Comparison of ENCODE assay signal across 1 cellular context in genomic region chr20:2838847-2839671, GRCh38.
TF ChIP-seq lines count a peak whose summit lies in the region.

No MANE protein-coding gene starts in this region.

TF ChIP-seq in GM23338, 12 proteins besides CTCF, POLR2A, EP300 and RAD21 (continued from another document):
- TF ChIP-seq, protein P1, sequence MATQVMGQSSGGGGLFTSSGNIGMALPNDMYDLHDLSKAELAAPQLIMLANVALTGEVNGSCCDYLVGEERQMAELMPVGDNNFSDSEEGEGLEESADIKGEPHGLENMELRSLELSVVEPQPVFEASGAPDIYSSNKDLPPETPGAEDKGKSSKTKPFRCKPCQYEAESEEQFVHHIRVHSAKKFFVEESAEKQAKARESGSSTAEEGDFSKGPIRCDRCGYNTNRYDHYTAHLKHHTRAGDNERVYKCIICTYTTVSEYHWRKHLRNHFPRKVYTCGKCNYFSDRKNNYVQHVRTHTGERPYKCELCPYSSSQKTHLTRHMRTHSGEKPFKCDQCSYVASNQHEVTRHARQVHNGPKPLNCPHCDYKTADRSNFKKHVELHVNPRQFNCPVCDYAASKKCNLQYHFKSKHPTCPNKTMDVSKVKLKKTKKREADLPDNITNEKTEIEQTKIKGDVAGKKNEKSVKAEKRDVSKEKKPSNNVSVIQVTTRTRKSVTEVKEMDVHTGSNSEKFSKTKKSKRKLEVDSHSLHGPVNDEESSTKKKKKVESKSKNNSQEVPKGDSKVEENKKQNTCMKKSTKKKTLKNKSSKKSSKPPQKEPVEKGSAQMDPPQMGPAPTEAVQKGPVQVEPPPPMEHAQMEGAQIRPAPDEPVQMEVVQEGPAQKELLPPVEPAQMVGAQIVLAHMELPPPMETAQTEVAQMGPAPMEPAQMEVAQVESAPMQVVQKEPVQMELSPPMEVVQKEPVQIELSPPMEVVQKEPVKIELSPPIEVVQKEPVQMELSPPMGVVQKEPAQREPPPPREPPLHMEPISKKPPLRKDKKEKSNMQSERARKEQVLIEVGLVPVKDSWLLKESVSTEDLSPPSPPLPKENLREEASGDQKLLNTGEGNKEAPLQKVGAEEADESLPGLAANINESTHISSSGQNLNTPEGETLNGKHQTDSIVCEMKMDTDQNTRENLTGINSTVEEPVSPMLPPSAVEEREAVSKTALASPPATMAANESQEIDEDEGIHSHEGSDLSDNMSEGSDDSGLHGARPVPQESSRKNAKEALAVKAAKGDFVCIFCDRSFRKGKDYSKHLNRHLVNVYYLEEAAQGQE (IDR thresholded peaks at IDR 0.05; ENCODE audit: unreplicated experiment), result no peak
- TF ChIP-seq CREB1 (CRISPR knock-in tag; IDR thresholded peaks at IDR 0.05; ENCODE audit: low read depth) (no peak), ZNF114 (CRISPR knock-in tag; IDR thresholded peaks at IDR 0.05) (no peak), ETS1 (IDR thresholded peaks at IDR 0.05) (no peak), JUNB (IDR thresholded peaks at IDR 0.05; ENCODE audit: unreplicated experiment) (no peak), POLR2AphosphoS5 (IDR thresholded peaks at IDR 0.05; ENCODE audit: low read depth) (no peak), ZNF331 (CRISPR knock-in tag; IDR thresholded peaks at IDR 0.05; ENCODE audit: low read depth) (no peak), EZH2phosphoT487 (IDR thresholded peaks at IDR 0.05; ENCODE audit: unreplicated experiment) (no peak)
- TF ChIP-seq, protein P2, sequence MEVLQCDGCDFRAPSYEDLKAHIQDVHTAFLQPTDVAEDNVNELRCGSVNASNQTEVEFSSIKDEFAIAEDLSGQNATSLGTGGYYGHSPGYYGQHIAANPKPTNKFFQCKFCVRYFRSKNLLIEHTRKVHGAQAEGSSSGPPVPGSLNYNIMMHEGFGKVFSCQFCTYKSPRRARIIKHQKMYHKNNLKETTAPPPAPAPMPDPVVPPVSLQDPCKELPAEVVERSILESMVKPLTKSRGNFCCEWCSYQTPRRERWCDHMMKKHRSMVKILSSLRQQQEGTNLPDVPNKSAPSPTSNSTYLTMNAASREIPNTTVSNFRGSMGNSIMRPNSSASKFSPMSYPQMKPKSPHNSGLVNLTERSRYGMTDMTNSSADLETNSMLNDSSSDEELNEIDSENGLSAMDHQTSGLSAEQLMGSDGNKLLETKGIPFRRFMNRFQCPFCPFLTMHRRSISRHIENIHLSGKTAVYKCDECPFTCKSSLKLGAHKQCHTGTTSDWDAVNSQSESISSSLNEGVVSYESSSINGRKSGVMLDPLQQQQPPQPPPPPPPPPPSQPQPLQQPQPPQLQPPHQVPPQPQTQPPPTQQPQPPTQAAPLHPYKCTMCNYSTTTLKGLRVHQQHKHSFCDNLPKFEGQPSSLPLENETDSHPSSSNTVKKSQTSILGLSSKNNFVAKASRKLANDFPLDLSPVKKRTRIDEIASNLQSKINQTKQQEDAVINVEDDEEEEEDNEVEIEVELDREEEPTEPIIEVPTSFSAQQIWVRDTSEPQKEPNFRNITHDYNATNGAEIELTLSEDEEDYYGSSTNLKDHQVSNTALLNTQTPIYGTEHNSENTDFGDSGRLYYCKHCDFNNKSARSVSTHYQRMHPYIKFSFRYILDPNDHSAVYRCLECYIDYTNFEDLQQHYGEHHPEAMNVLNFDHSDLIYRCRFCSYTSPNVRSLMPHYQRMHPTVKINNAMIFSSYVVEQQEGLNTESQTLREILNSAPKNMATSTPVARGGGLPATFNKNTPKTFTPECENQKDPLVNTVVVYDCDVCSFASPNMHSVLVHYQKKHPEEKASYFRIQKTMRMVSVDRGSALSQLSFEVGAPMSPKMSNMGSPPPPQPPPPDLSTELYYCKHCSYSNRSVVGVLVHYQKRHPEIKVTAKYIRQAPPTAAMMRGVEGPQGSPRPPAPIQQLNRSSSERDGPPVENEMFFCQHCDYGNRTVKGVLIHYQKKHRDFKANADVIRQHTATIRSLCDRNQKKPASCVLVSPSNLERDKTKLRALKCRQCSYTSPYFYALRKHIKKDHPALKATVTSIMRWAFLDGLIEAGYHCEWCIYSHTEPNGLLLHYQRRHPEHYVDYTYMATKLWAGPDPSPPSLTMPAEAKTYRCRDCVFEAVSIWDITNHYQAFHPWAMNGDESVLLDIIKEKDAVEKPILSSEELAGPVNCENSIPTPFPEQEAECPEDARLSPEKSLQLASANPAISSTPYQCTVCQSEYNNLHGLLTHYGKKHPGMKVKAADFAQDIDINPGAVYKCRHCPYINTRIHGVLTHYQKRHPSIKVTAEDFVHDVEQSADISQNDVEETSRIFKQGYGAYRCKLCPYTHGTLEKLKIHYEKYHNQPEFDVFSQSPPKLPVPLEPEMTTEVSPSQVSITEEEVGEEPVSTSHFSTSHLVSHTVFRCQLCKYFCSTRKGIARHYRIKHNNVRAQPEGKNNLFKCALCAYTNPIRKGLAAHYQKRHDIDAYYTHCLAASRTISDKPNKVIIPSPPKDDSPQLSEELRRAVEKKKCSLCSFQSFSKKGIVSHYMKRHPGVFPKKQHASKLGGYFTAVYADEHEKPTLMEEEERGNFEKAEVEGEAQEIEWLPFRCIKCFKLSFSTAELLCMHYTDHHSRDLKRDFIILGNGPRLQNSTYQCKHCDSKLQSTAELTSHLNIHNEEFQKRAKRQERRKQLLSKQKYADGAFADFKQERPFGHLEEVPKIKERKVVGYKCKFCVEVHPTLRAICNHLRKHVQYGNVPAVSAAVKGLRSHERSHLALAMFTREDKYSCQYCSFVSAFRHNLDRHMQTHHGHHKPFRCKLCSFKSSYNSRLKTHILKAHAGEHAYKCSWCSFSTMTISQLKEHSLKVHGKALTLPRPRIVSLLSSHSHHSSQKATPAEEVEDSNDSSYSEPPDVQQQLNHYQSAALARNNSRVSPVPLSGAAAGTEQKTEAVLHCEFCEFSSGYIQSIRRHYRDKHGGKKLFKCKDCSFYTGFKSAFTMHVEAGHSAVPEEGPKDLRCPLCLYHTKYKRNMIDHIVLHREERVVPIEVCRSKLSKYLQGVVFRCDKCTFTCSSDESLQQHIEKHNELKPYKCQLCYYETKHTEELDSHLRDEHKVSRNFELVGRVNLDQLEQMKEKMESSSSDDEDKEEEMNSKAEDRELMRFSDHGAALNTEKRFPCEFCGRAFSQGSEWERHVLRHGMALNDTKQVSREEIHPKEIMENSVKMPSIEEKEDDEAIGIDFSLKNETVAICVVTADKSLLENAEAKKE (CRISPR knock-in tag; IDR thresholded peaks at IDR 0.05), result no peak
